ENCODE assay signal across 8 cellular contexts in the genomic region with DNA sequence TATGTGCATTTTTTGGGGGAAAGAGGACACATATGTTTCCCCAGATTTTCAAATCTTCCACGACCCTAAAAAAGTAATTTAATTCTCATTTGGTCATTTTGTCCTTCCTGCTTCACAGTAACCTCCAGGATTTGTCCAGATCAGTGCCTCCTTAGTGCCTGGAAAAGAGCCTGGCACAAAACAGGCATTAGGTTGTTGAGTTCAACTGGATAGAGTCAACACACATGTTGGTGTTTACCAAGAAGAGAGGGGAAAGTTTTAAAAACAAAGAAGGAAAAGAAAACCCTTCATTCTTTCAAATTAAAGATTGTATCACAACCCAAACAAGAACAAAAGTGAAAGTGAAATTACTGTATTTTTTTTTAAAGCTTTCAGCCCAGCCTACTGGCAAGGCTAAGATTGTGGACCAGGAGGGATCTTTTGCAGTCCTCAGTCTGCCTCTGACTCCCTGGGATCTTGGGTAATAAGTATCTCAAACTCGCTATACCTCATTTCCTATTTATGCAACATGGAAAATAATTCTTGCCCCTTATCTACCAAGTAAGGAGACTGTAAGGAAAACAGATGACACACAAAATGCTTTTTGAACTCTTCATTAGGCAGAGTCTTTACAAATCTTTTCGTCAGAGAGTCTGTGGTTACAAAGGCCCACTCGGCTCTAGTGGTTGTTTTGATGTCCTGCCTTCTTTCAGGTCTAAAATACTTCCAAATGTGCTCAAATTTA. TPM values are rescaled to one million over a fixed set of nuclear protein-coding genes. Genes with fewer than 3 reads are reported as not detected.
DNase-seq lines count a peak whose midpoint lies in the region; ATAC-seq and TF ChIP-seq lines count a peak whose summit lies in the region.

No MANE protein-coding gene starts in this region.

- H3K4me3 ChIP-seq in fibroblast of mammary gland (ENCODE audit: control insufficient read depth, low read depth, low read length) = no peak overlapping the region

- TF ChIP-seq CTCF in fibroblast of mammary gland (conservative IDR thresholded peaks at IDR 0.05; ENCODE audit: control insufficient read depth, insufficient read depth, low read depth, low read length) = peak; percentile 5

- DNase-seq in SK-MEL-5 (ENCODE audit: low read depth, low spot score) = peak; percentile 14
- DNase-seq in fibroblast of mammary gland (ENCODE audit: low read depth) = peak; percentile 97
- DNase-seq in stromal cell of bone marrow (ENCODE audit: low read depth) = peak; percentile 90
- DNase-seq in NCI-H2081 treated with DMSO at 0.1 percent for 48 hours (lab: John Stamatoyannopoulos, UW) = no peak
- DNase-seq in pons (ENCODE audit: low spot score) = no peak
- DNase-seq in NCI-H2029 (lab: John Stamatoyannopoulos, UW) = no peak

- ATAC-seq in GM18498 (IDR thresholded peaks at IDR 0.05; ENCODE audit: unreplicated experiment) = peak; percentile 66
- ATAC-seq in HG02623 (IDR thresholded peaks at IDR 0.05; ENCODE audit: unreplicated experiment) = peak; percentile 53

- in situ Hi-C loops in SK-MEL-5 (cut with HindIII; ENCODE audit: low pct_unique_long_range_greater_than_20kb, low sequenced_read_pairs) = no loop called here

RNA-seq across cellular contexts. Expression of gene ZNF281, which starts 57.8 kb away (rescaled TPM):
- 20.4 and 21.5 TPM in 2 replicates for total RNA-seq in SK-MEL-5 (2014; rRNA removed; shearing (Covaris generic))
- polyA plus RNA-seq in SK-MEL-5 (2015; cell fraction: cytosol; rRNA removed) = 14.8 and 21.1 TPM in 2 replicates
- 27.2 and 27.3 TPM in 2 replicates for polyA plus RNA-seq in SK-MEL-5 (2015; cell fraction: nucleus; rRNA removed)

Comparison
In these comparisons a context has a peak if more than half of its experiments do, and no peak if none do; other contexts are left out.
1. DNase-seq: peak in SK-MEL-5 (single experiment), fibroblast of mammary gland (single experiment) and stromal cell of bone marrow (single experiment); none in NCI-H2081 treated with DMSO at 0.1 percent for 48 hours (single experiment), pons (single experiment) and NCI-H2029 (single experiment).